ENCODE assay signal across 16 cellular contexts in genomic region chr20:57785061-57785460, GRCh38.
A peak's percentile ranks its signal among the peaks of the same experiment; 100 is the strongest.
DNase-seq lines count a peak whose midpoint lies in the region; ATAC-seq and TF ChIP-seq lines count a peak whose summit lies in the region.
"Had no signal": no experiment of that assay in that cellular context is flagged by ENCODE, and none has a peak within 500 bp of the region (broad histone marks: within the 10 kb centered on the region; RNA-seq: fewer than 3 reads in every experiment).

No MANE protein-coding gene starts in this region.

- peak; percentile 13 for DNase-seq in activated effector memory CD4-positive, alpha-beta T cell treated with anti-CD3 and anti-CD28 coated beads, Interleukin-2, amount 50 U/mL, for 16 hours
- DNase-seq in activated effector memory CD4-positive, alpha-beta T cell treated with Interleukin-2 at 50 U/mL for 16 hours = no peak
- DNase-seq in coronary artery (ENCODE audit: low spot score) (peak; percentile 67), myocyte (ENCODE audit: low read depth) (peak; percentile 59), suprapubic skin (ENCODE audit: low spot score in 2 of 2) (peak; percentile 28 to 48), cortex of kidney (lab: John Stamatoyannopoulos, UW) (no peak), T-helper 1 cell (no peak)
- DNase-seq: CD4-positive, alpha-beta T cell; DMS79 treated with DMSO at 0.1 percent for 48 hours; EL; GOT3; HCEC 1CT; HFFc6 had no signal

- H3K4me3 ChIP-seq in coronary artery (no peak overlapping the region), suprapubic skin (no peak overlapping the region)
- H3K4me3 ChIP-seq: BLaER1 had no signal

- no peaks in the 10 kb centered on the region for H3K9me3 ChIP-seq in suprapubic skin
- H3K9me3 ChIP-seq: BLaER1 had no signal

- 93% methylated on average over 4 of the region's 4 CpGs for WGBS in suprapubic skin

- ATAC-seq in GM18868 (IDR thresholded peaks at IDR 0.05; ENCODE audit: unreplicated experiment) = no peak

- TF ChIP-seq CTCF in coronary artery (IDR thresholded peaks at IDR 0.05) (no peak), suprapubic skin (IDR thresholded peaks at IDR 0.05) (no peak)

- H3K36me3 ChIP-seq in suprapubic skin = no peaks in the 10 kb centered on the region
- H3K36me3 ChIP-seq: BLaER1 had no signal

- H3K4me1 ChIP-seq in suprapubic skin = no peaks in the 10 kb centered on the region

- H3K27me3 ChIP-seq in suprapubic skin = peaks cover 4% of the 10 kb centered on the region
- H3K27me3 ChIP-seq: BLaER1 had no signal

- H3K27ac ChIP-seq in coronary artery = no peak overlapping the region
- H3K27ac ChIP-seq in suprapubic skin = no peak overlapping the region
- H3K27ac ChIP-seq: 22Rv1, BLaER1 had no signal

- TF ChIP-seq POLR2A in suprapubic skin (IDR thresholded peaks at IDR 0.05) = no peak

- TF ChIP-seq EP300 in suprapubic skin (IDR thresholded peaks at IDR 0.05) = no peak

Comparison
In these comparisons a context has a peak if more than half of its experiments do, and no peak if none do; other contexts are left out.
1. DNase-seq: peak in activated effector memory CD4-positive, alpha-beta T cell treated with anti-CD3 and anti-CD28 coated beads, Interleukin-2, amount 50 U/mL, for 16 hours (single experiment), coronary artery (single experiment), myocyte (single experiment) and suprapubic skin (2 of 2); none in activated effector memory CD4-positive, alpha-beta T cell treated with Interleukin-2 at 50 U/mL for 16 hours (single experiment), cortex of kidney (single experiment) and T-helper 1 cell (0 of 5).